In genomic region chr13:48161530-48162179, GRCh38 we compare ENCODE assay signal across 1 cellular context.
TF ChIP-seq lines count a peak whose summit lies in the region.

No MANE protein-coding gene starts in this region.

TF ChIP-seq in WTC11, 78 proteins besides CTCF, POLR2A, EP300 and RAD21 (continued from another document):
- no peak for TF ChIP-seq E2F1 (CRISPR knock-in tag; IDR thresholded peaks at IDR 0.05)
- no peak for TF ChIP-seq TEAD4 (CRISPR knock-in tag; IDR thresholded peaks at IDR 0.05)
- no peak for TF ChIP-seq ATF3 (CRISPR knock-in tag; conservative IDR thresholded peaks at IDR 0.05)
- no peak for TF ChIP-seq ZNF425 (CRISPR knock-in tag; conservative IDR thresholded peaks at IDR 0.05)
